Comparison of ENCODE assay signal across 35 cellular contexts in the genomic region with DNA sequence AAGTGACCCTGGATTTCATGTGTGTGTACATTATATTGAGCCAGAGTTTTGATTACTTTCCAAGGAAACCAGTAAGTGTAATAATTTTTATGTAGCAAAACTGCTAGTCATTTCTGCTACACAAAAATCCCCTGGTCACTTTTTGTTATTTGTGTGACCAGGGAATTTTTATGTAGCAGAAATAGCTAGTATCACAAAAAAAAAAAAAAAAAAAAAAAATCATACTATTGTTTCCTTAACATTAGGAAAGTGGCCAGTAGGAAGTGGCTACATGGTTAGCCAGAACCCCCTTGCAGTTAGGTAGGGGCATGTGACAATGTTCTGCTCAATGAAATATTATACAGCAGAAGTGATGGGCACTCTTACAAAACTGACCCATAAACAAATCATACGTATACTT.
"Had no signal": no experiment of that assay in that cellular context is flagged by ENCODE, and none has a peak within 500 bp of the region (broad histone marks: within the 10 kb centered on the region; RNA-seq: fewer than 3 reads in every experiment).

No MANE protein-coding gene starts in this region.

- H3K27me3 ChIP-seq: MG63 had no signal

- H3K9me3 ChIP-seq: MG63 had no signal

- H3K4me3 ChIP-seq: MG63 had no signal

- DNase-seq: Karpas-422, Kasumi-1, MG63, MM.1S, MV-4-11, NCI-H1048, NCI-H1092, NCI-H1092 treated with DMSO at 0.1 percent for 48 hours, NCI-H1105, NCI-H1105 treated with DMSO at 0.1 percent for 48 hours, NCI-H1417, NCI-H1417 treated with DMSO at 0.1 percent for 48 hours, NCI-H1436, NCI-H1436 treated with DMSO at 0.1 percent for 48 hours, NCI-H146, NCI-H1694, NCI-H1694 treated with DMSO at 0.1 percent for 48 hours, NCI-H187, NCI-H187 treated with DMSO at 0.1 percent for 48 hours, NCI-H1930, NCI-H2029 treated with DMSO at 0.1 percent for 48 hours, NCI-H2081, NCI-H2081 treated with DMSO at 0.1 percent for 48 hours, NCI-H2107, NCI-H2171, NCI-H2171 treated with DMSO at 0.1 percent for 48 hours, NCI-H2227 treated with DMSO at 0.1 percent for 48 hours, NCI-H226, NCI-H345, NCI-H446, NCI-H446 treated with DMSO at 0.1 percent for 48 hours, NCI-H510A, NCI-H510A treated with DMSO at 0.1 percent for 48 hours, NCI-H524, NCI-H524 treated with DMSO at 0.1 percent for 48 hours had no signal

- H3K36me3 ChIP-seq: MG63 had no signal
